ENCODE assay signal across 8 cellular contexts in genomic region chrX:52995974-52996304, GRCh38. TPM values are rescaled to one million over a fixed set of nuclear protein-coding genes. Genes with fewer than 3 reads are reported as not detected.
DNase-seq lines count a peak whose midpoint lies in the region; ATAC-seq and TF ChIP-seq lines count a peak whose summit lies in the region.

No MANE protein-coding gene starts in this region.

- H3K4me3 ChIP-seq in heart left ventricle (peak overlapping the region in 10 of 12 donors; percentile 57 to 90 (median 66)), adipocyte (ENCODE audit: low read length) (peak overlapping the region; percentile 88), lower lobe of right lung (peak overlapping the region; percentile 63), uterus (peak overlapping the region; percentile 42 to 44)

- TF ChIP-seq CTCF in heart left ventricle (IDR thresholded peaks at IDR 0.05) = peak in 1 of 12 donors; percentile 26
- TF ChIP-seq CTCF in lower lobe of right lung (IDR thresholded peaks at IDR 0.05) = no peak
- TF ChIP-seq CTCF in uterus (IDR thresholded peaks at IDR 0.05) = no peak

- H3K36me3 ChIP-seq in heart left ventricle (no peaks in the 10 kb centered on the region), adipocyte (ENCODE audit: control insufficient read depth, insufficient read depth, low read length, severe bottlenecking) (no peaks in the 10 kb centered on the region), lower lobe of right lung (no peaks in the 10 kb centered on the region), uterus (no peaks in the 10 kb centered on the region)

- DNase-seq in heart left ventricle = no peak
- no peak for DNase-seq in Right ventricle myocardium inferior (ENCODE audit: missing footprints)
- DNase-seq in adipocyte (ENCODE audit: low read depth) = no peak
- DNase-seq in lower lobe of right lung = no peak
- no peak for DNase-seq in uterus
- no peak for DNase-seq in LoVo (ENCODE audit: low spot score)

- H3K9me3 ChIP-seq in heart left ventricle (no peaks in the 10 kb centered on the region), adipocyte (ENCODE audit: control insufficient read depth, low read length) (no peaks in the 10 kb centered on the region), lower lobe of right lung (no peaks in the 10 kb centered on the region), uterus (no peaks in the 10 kb centered on the region)

- H3K27me3 ChIP-seq in heart left ventricle (peaks cover 0 to 27% (median 0%) of the 10 kb centered on the region in 9 donors), adipocyte (replicated peaks; ENCODE audit: control insufficient read depth, insufficient read depth, low read length) (peaks cover 27% of the 10 kb centered on the region), lower lobe of right lung (ENCODE audit: low read depth) (no peaks in the 10 kb centered on the region), uterus (no peaks in the 10 kb centered on the region)

- WGBS in heart left ventricle, 4 donors = 9 to 37% (median 23%) methylated on average over 4 to 5 of the region's 5 CpGs

- intact Hi-C loops in heart left ventricle (cut with DNase I) = no loop called here
- intact Hi-C loops in Right ventricle myocardium inferior (cut with DNase I) = no loop called here
- intact Hi-C loops in lower lobe of right lung (cut with DNase I) = no loop called here
- intact Hi-C loops in uterus (cut with DNase I; ENCODE audit: low total_unique reads) = no loop called here

- TF ChIP-seq POLR2A in heart left ventricle (IDR thresholded peaks at IDR 0.05) (no peak), uterus (IDR thresholded peaks at IDR 0.05) (no peak)

- H3K27ac ChIP-seq in heart left ventricle (peak overlapping the region; percentile 82 to 99 (median 92)), lower lobe of right lung (peak overlapping the region; percentile 91), uterus (peak overlapping the region; percentile 87 to 91)

- H3K4me1 ChIP-seq in heart left ventricle (peaks cover 0 to 20% (median 6%) of the 10 kb centered on the region in 12 donors), adipocyte (ENCODE audit: control insufficient read depth, insufficient read depth, low read length) (peaks cover 10% of the 10 kb centered on the region), lower lobe of right lung (peaks cover 12% of the 10 kb centered on the region), uterus (no peaks in the 10 kb centered on the region)

- peak overlapping the region; percentile 88 for H3K9ac ChIP-seq in adipocyte (ENCODE audit: low read length)

- ATAC-seq in heart left ventricle = no peak
- no peak for ATAC-seq in Right ventricle myocardium inferior
- ATAC-seq in lower lobe of right lung = no peak
- no peak for ATAC-seq in HG03196 (IDR thresholded peaks at IDR 0.05; ENCODE audit: unreplicated experiment)
- ATAC-seq in HG03108 (IDR thresholded peaks at IDR 0.05; ENCODE audit: unreplicated experiment) = no peak

RNA-seq across cellular contexts. Expression of gene FAM156A, which starts 37.6 kb away (rescaled TPM):
- total RNA-seq in heart left ventricle (1 to 10 TPM; 3.6 to 8.7 (median 7.0) TPM), Right ventricle myocardium inferior (7.3 TPM), lower lobe of right lung (20.6 TPM), uterus (10 to 100 TPM; 12.9 to 89.1 (median 25.8) TPM)
- 10 to 100 TPM in 1 of 2 donors, 1 to 10 TPM in 1; 6.5 to 12.9 TPM for polyA plus RNA-seq in heart left ventricle

RNA-seq across cellular contexts. Expression of gene GPR173, which starts 52.6 kb away (rescaled TPM):
- total RNA-seq in heart left ventricle (1 to 10 TPM in 4 of 9 donors, under 1 TPM in 5; 0.32 to 2.6 (median 0.75) TPM), Right ventricle myocardium inferior (0.35 TPM), lower lobe of right lung (0.56 TPM), uterus (1 to 10 TPM in 2 of 4 donors, under 1 TPM in 2; 0.51 to 9.2 (median 4.5) TPM)
- polyA plus RNA-seq in heart left ventricle = under 1 TPM; 0.38 to 0.75 TPM
